ENCODE assay signal across 22 cellular contexts in genomic region chr16:16887193-16887592, GRCh38.
DNase-seq lines count a peak whose midpoint lies in the region; ATAC-seq and TF ChIP-seq lines count a peak whose summit lies in the region.
"Had no signal": no experiment of that assay in that cellular context is flagged by ENCODE, and none has a peak within 500 bp of the region (broad histone marks: within the 10 kb centered on the region; RNA-seq: fewer than 3 reads in every experiment).

No MANE protein-coding gene starts in this region.

- no peak for ATAC-seq in natural killer cell treated with Interleukin-12 subunit alpha and Interleukin-12 subunit beta and Interleukin-15 and Interleukin-18, amount 100 ng/mL, for 72 hours
- ATAC-seq: GM12878 had no signal

- TF ChIP-seq CTCF in neural crest cell (conservative IDR thresholded peaks at IDR 0.05) (no peak), osteocyte (IDR thresholded peaks at IDR 0.05) (no peak), endothelial cell (IDR thresholded peaks at IDR 0.05; ENCODE audit: unreplicated experiment) (no peak)

- H3K9me3 Mint-ChIP-seq in neural crest cell (peaks cover 2% of the 10 kb centered on the region), osteocyte (ENCODE audit: unreplicated experiment) (peaks cover 16% of the 10 kb centered on the region), endothelial cell (ENCODE audit: unreplicated experiment) (no peaks in the 10 kb centered on the region)
- H3K9me3 Mint-ChIP-seq in natural killer cell treated with Interleukin-12 subunit alpha and Interleukin-12 subunit beta and Interleukin-15 and Interleukin-18, amount 100 ng/mL, for 72 hours = no peaks in the 10 kb centered on the region
- H3K9me3 Mint-ChIP-seq: CD8-positive, alpha-beta memory T cell had no signal

- no peaks in the 10 kb centered on the region for H3K4me1 Mint-ChIP-seq in neural crest cell
- no peaks in the 10 kb centered on the region for H3K4me1 Mint-ChIP-seq in osteocyte (ENCODE audit: unreplicated experiment)
- no peaks in the 10 kb centered on the region for H3K4me1 Mint-ChIP-seq in natural killer cell treated with Interleukin-12 subunit alpha and Interleukin-12 subunit beta and Interleukin-15 and Interleukin-18, amount 100 ng/mL, for 72 hours (ENCODE audit: low read depth in 2 of 2)
- no peaks in the 10 kb centered on the region for H3K4me1 Mint-ChIP-seq in endothelial cell (ENCODE audit: unreplicated experiment)
- H3K4me1 Mint-ChIP-seq: CD14-positive monocyte; CD4-positive, CD25-positive, alpha-beta regulatory T cell; CD8-positive, alpha-beta memory T cell had no signal

- DNase-seq in neural crest cell (ENCODE audit: low read depth, low spot score) = no peak
- DNase-seq in osteocyte (ENCODE audit: extremely low spot score, unreplicated experiment) = peak; percentile 46
- no peak for DNase-seq in natural killer cell treated with Interleukin-12 subunit alpha and Interleukin-12 subunit beta and Interleukin-15 and Interleukin-18, amount 100 ng/mL, for 72 hours (ENCODE audit: low spot score)
- DNase-seq in RKO (ENCODE audit: low spot score) = no peak
- DNase-seq in endothelial cell (ENCODE audit: low spot score) = no peak
- DNase-seq: 8988T; ACHN; BE2C; C1 segment of cervical spinal cord; CD4-positive, alpha-beta memory T cell; CD4-positive, CD25-positive, alpha-beta regulatory T cell; CD8-positive, alpha-beta memory T cell; COR-L47; DMS 273 treated with DMSO at 0.1 percent for 48 hours; DMS153; DMS53; DMS79; DND-41; EL; GDM1 had no signal

- H3K27ac Mint-ChIP-seq in neural crest cell (ENCODE audit: unreplicated experiment) = peak overlapping the region; percentile 46
- no peak overlapping the region for H3K27ac Mint-ChIP-seq in osteocyte (ENCODE audit: unreplicated experiment)
- H3K27ac Mint-ChIP-seq in natural killer cell treated with Interleukin-12 subunit alpha and Interleukin-12 subunit beta and Interleukin-15 and Interleukin-18, amount 100 ng/mL, for 72 hours = no peak overlapping the region
- H3K27ac Mint-ChIP-seq in endothelial cell (ENCODE audit: unreplicated experiment) = no peak overlapping the region
- H3K27ac Mint-ChIP-seq: CD4-positive, alpha-beta memory T cell; CD4-positive, CD25-positive, alpha-beta regulatory T cell; CD8-positive, alpha-beta memory T cell had no signal

- H3K4me3 Mint-ChIP-seq in neural crest cell (no peak overlapping the region), osteocyte (ENCODE audit: unreplicated experiment) (no peak overlapping the region), endothelial cell (ENCODE audit: unreplicated experiment) (no peak overlapping the region)
- no peak overlapping the region for H3K4me3 Mint-ChIP-seq in natural killer cell treated with Interleukin-12 subunit alpha and Interleukin-12 subunit beta and Interleukin-15 and Interleukin-18, amount 100 ng/mL, for 72 hours
- H3K4me3 Mint-ChIP-seq: CD14-positive monocyte; CD4-positive, alpha-beta memory T cell; CD4-positive, CD25-positive, alpha-beta regulatory T cell; CD8-positive, alpha-beta memory T cell had no signal

- H3K36me3 Mint-ChIP-seq in neural crest cell (ENCODE audit: low read depth) (no peaks in the 10 kb centered on the region), osteocyte (ENCODE audit: unreplicated experiment) (no peaks in the 10 kb centered on the region), endothelial cell (ENCODE audit: low read depth, unreplicated experiment) (no peaks in the 10 kb centered on the region)
- H3K36me3 Mint-ChIP-seq in natural killer cell treated with Interleukin-12 subunit alpha and Interleukin-12 subunit beta and Interleukin-15 and Interleukin-18, amount 100 ng/mL, for 72 hours = no peaks in the 10 kb centered on the region
- H3K36me3 Mint-ChIP-seq: CD14-positive monocyte; CD4-positive, alpha-beta memory T cell; CD4-positive, CD25-positive, alpha-beta regulatory T cell; CD8-positive, alpha-beta memory T cell had no signal

- no peaks in the 10 kb centered on the region for H3K27me3 Mint-ChIP-seq in neural crest cell (ENCODE audit: low read depth)
- H3K27me3 Mint-ChIP-seq in osteocyte (ENCODE audit: unreplicated experiment) = no peaks in the 10 kb centered on the region
- H3K27me3 Mint-ChIP-seq in natural killer cell treated with Interleukin-12 subunit alpha and Interleukin-12 subunit beta and Interleukin-15 and Interleukin-18, amount 100 ng/mL, for 72 hours = peaks cover 0 to 7% of the 10 kb centered on the region in 2 donors
- peaks cover 2% of the 10 kb centered on the region for H3K27me3 Mint-ChIP-seq in endothelial cell (ENCODE audit: unreplicated experiment)
